In the genomic region with DNA sequence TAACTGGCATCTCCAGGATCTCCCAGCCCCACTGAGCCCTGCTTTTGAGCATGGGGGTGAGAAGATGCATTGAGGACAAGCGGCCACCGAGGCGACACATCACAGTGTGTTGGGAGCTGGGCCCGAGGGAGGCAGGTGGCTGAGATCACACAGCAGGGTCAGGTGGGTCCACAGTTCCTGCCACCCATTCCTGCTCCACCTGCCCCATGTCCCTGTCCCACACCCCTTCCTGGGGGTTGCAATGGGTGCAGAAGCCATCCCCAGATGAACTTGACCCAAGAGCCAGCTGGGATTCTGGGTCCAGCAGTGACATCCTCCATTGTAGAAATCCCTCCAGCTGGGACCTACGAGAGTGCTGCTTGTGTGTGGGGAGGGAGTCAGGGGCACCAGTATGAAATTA, we compare ENCODE assay signal across 16 cellular contexts. TPM values are rescaled to one million over a fixed set of nuclear protein-coding genes. Genes with fewer than 3 reads are reported as not detected.
A peak's percentile ranks its signal among the peaks of the same experiment; 100 is the strongest.
DNase-seq lines count a peak whose midpoint lies in the region; ATAC-seq and TF ChIP-seq lines count a peak whose summit lies in the region.
"Had no signal": no experiment of that assay in that cellular context is flagged by ENCODE, and none has a peak within 500 bp of the region (broad histone marks: within the 10 kb centered on the region; RNA-seq: fewer than 3 reads in every experiment).

No MANE protein-coding gene starts in this region.

- H3K27ac ChIP-seq in OCI-LY3 (ENCODE audit: low read length) (no peak overlapping the region), dorsolateral prefrontal cortex (peak overlapping the region in 22 of 59 donors; percentile 1 to 76 (median 30)), lower lobe of right lung (peak overlapping the region; percentile 78), stomach (peak overlapping the region in 4 of 5 donors; percentile 59 to 85 (median 74))
- H3K27ac ChIP-seq: C4-2B, pancreas had no signal

- H3K4me2 ChIP-seq in OCI-LY3 (ENCODE audit: low read length) = peak overlapping the region; percentile 83

- no peak for TF ChIP-seq EP300 in stomach (IDR thresholded peaks at IDR 0.05)

- TF ChIP-seq POLR2A in stomach (IDR thresholded peaks at IDR 0.05) = no peak

- H4K20me1 ChIP-seq in OCI-LY3 (ENCODE audit: insufficient read depth, low read length) = no peaks in the 10 kb centered on the region

- H3K4me1 ChIP-seq in OCI-LY3 (ENCODE audit: low read length) (peaks cover 29% of the 10 kb centered on the region), lower lobe of right lung (peaks cover 77% of the 10 kb centered on the region), stomach (peaks cover 30 to 95% (median 60%) of the 10 kb centered on the region in 4 donors)
- H3K4me1 ChIP-seq: pancreas had no signal

- 79 to 92% (median 90%) methylated on average over 5 of the region's 5 CpGs for WGBS in stomach, 5 donors

- no peaks in the 10 kb centered on the region for H3K27me3 ChIP-seq in OCI-LY3 (ENCODE audit: low read depth, low read length)
- peaks cover 0 to 7% (median 0%) of the 10 kb centered on the region in 45 donors for H3K27me3 ChIP-seq in dorsolateral prefrontal cortex
- no peaks in the 10 kb centered on the region for H3K27me3 ChIP-seq in lower lobe of right lung (ENCODE audit: low read depth)
- H3K27me3 ChIP-seq in stomach = no peaks in the 10 kb centered on the region
- H3K27me3 ChIP-seq: pancreas had no signal

- TF ChIP-seq CTCF in OCI-LY3 (IDR thresholded peaks at IDR 0.05; ENCODE audit: low read depth, low read length) (no peak), dorsolateral prefrontal cortex (IDR thresholded peaks at IDR 0.05 in 54 of 56, conservative IDR thresholded peaks at IDR 0.05 in 2 of 56; ENCODE audit: low read depth in 1 of 56, partially characterized antibody in 56 of 56) (no peak), lower lobe of right lung (IDR thresholded peaks at IDR 0.05) (no peak), stomach (IDR thresholded peaks at IDR 0.05) (no peak)

- H3K9ac ChIP-seq in OCI-LY3 (ENCODE audit: low read length) = peak overlapping the region; percentile 71

- H3K79me2 ChIP-seq in OCI-LY3 (ENCODE audit: low read length) = peaks cover 15% of the 10 kb centered on the region; the same call in 1 of the 2 replicates

- H3K36me3 ChIP-seq in OCI-LY3 (replicated peaks; ENCODE audit: low read depth, low read length) (peaks cover 16% of the 10 kb centered on the region), lower lobe of right lung (peaks cover 24% of the 10 kb centered on the region), stomach (peaks cover 0 to 21% (median 9%) of the 10 kb centered on the region in 4 donors)
- H3K36me3 ChIP-seq: pancreas had no signal

- no peak overlapping the region for H2AFZ ChIP-seq in OCI-LY3 (ENCODE audit: low read depth, low read length)

- H3K9me3 ChIP-seq in OCI-LY3 (ENCODE audit: insufficient read depth, low read length) (no peaks in the 10 kb centered on the region), lower lobe of right lung (no peaks in the 10 kb centered on the region), stomach (no peaks in the 10 kb centered on the region)
- H3K9me3 ChIP-seq: pancreas had no signal

- intact Hi-C loops in dorsolateral prefrontal cortex (cut with DNase I) = no loop called here
- intact Hi-C loops in lower lobe of right lung (cut with DNase I) = loop anchor here (10.0 kb wide), 1 partner anchor 89 kb away; no protein-coding TSS in a partner anchor
- intact Hi-C loops in stomach (cut with DNase I; ENCODE audit: low total_unique reads) = no loop called here

- ATAC-seq in lower lobe of right lung (no peak), HG03342 (IDR thresholded peaks at IDR 0.05; ENCODE audit: unreplicated experiment) (no peak), GM18907 (IDR thresholded peaks at IDR 0.05; ENCODE audit: unreplicated experiment) (no peak)
- ATAC-seq: activated T-cell treated with anti-CD3 and anti-CD28 coated beads, Interleukin-2, amount 50 U/mL, for 4 hours had no signal

- H3K4me3 ChIP-seq in OCI-LY3 (ENCODE audit: low read length) (peak overlapping the region; percentile 79), dorsolateral prefrontal cortex (peak overlapping the region in 49 of 59 donors; percentile 2 to 65 (median 47)), lower lobe of right lung (peak overlapping the region; percentile 69), stomach (peak overlapping the region; percentile 46 to 56 (median 54))

- DNase-seq in dorsolateral prefrontal cortex (no peak), lower lobe of right lung (no peak), stomach (no peak), COLO829 (ENCODE audit: low spot score) (no peak), amygdala (lab: John Stamatoyannopoulos, UW) (no peak)
- DNase-seq: activated CD4-positive, alpha-beta T cell treated with anti-CD3 and anti-CD28 coated beads for 4 hours; activated T-cell treated with anti-CD3 and anti-CD28 coated beads, Interleukin-2, amount 50 U/mL, for 4 hours; MV-4-11; NCI-H226; stimulated activated CD4-positive, alpha-beta T cell treated with anti-CD3 and anti-CD28 coated beads, Interleukin-1b, Interleukin-23, amount 100 ng/mL, for 48 hours had no signal

RNA-seq across cellular contexts. Expression of a gene that starts 1.0 kb away (rescaled TPM):
- 100 to 1,000 TPM in 7 of 120 experiments, 10 to 100 TPM in 113; 17.7 to 220 (median 53.6) TPM for total RNA-seq in dorsolateral prefrontal cortex
- total RNA-seq in lower lobe of right lung = 362 TPM
- total RNA-seq in stomach = 100 to 1,000 TPM in 1 of 5 donors, 10 to 100 TPM in 4; 27.8 to 195 (median 44.3) TPM
- 10 to 100 TPM; 16.2 to 28.0 (median 25.1) TPM for polyA plus RNA-seq in stomach
- total RNA-seq: OCI-LY7 had no signal
